In the genomic region with DNA sequence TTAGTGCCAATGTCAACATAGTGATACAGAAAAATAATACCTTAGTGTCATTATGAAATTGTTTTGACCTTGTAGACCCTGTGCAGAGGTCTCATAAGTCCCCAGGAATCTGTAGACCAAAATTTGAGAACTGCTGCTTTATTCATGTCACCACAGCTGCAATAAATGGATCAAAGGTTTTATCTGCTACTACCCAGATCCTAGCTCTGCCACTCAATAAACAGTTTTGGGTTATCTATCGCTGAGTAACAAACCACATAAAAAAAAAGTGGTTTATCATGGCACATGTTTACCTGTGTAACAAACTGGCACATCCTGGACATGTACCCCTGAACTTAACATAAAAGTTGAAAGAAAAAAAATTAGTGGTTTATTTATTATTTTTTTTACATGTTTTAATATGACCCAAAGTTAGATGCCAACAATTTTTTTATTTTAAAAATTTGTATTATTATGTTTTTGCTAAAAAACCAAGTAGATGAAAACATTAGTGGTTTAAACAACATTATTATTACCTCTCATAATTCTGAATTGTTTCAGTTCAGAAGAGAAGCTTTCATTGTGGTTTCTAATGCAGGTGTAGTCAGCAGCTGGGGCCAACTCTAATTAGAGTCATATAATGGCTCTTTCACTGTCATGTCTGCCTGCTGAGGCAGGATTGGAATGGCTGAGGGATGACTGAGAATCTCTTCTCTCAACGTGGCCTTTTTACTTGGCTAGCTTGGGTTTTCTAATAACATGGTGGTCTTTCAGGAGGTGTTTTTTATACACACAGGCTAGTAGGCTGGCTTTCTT, we compare ENCODE assay signal across 1 cellular context.
TF ChIP-seq lines count a peak whose summit lies in the region.

No MANE protein-coding gene starts in this region.

TF ChIP-seq in GM23338, 12 proteins besides CTCF, POLR2A, EP300 and RAD21 (continued from another document):
- no peak for TF ChIP-seq CREB1 (CRISPR knock-in tag; IDR thresholded peaks at IDR 0.05; ENCODE audit: low read depth)
- TF ChIP-seq EZH2 (IDR thresholded peaks at IDR 0.05; ENCODE audit: low read depth, unreplicated experiment), result no peak
- no peak for TF ChIP-seq ZNF331 (CRISPR knock-in tag; IDR thresholded peaks at IDR 0.05; ENCODE audit: low read depth)
